Comparison of ENCODE assay signal across 1 cellular context in the genomic region with DNA sequence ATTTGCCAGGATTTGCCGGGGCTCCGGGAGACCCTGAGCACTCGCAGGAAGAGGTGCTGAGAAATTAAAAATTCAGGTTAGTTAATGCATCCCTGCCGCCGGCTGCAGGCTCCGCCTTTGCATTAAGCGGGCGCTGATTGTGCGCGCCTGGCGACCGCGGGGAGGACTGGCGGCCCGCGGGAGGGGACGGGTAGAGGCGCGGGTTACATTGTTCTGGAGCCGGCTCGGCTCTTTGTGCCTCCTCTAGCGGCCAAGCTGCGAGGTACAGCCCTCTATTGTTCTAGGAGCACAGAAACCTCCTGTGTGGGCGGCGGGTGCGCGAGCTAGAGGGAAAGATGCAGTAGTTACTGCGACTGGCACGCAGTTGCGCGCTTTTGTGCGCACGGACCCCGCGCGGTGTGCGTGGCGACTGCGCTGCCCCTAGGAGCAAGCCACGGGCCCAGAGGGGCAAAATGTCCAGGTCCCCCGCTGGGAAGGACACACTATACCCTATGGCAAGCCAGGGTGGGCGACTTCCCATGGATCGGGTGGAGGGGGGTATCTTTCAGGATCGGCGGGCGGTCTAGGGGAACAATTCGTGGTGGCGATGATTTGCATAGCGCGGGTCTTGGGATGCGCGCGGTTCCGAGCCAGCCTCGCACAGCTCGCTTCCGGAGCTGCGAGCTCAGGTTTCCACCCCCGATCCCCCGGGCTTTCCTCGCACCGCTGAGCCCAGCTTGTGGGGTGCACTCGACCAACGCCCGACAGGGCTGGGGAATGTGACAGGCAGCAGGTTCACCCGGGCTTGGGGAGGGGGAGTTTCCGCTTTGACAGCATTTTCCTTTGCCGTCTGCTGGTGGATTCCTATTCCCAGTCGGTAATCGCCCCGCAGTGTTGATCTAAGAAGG.
TF ChIP-seq lines count a peak whose summit lies in the region.

No MANE protein-coding gene starts in this region.

TF ChIP-seq in HepG2, 621 proteins besides CTCF, POLR2A, EP300 and RAD21 (continued from another document and continues in another):
- TF ChIP-seq ZNF318 (CRISPR knock-in tag; IDR thresholded peaks at IDR 0.05) (0 out of 2 replicates have a peak, but pooled peaks have one; percentile 21), SOX13 (IDR thresholded peaks at IDR 0.05) (peak; percentile 83), SOX13 (CRISPR knock-in tag; conservative IDR thresholded peaks at IDR 0.05 in 1 of 2, IDR thresholded peaks at IDR 0.05 in 1 of 2) (peak in 1 of 2 experiments; percentile 95; a peak in 2 of 4 replicates), ZBTB7B (CRISPR knock-in tag; IDR thresholded peaks at IDR 0.05) (no peak), KDM5B (CRISPR knock-in tag; IDR thresholded peaks at IDR 0.05; ENCODE audit: borderline replicate concordance) (peak; percentile 58; the same call in 1 of the 2 replicates), ASH2L (IDR thresholded peaks at IDR 0.05; ENCODE audit: insufficient read length, low read depth, low read length) (peak; percentile 72), ZNF362 (CRISPR knock-in tag; IDR thresholded peaks at IDR 0.05; ENCODE audit: borderline replicate concordance) (0 out of 2 replicates have a peak, but pooled peaks have one; percentile 17), SAP130 (CRISPR knock-in tag; IDR thresholded peaks at IDR 0.05; ENCODE audit: low read depth) (peak; percentile 67), ZNF577 (CRISPR knock-in tag; IDR thresholded peaks at IDR 0.05; ENCODE audit: borderline replicate concordance, low read depth) (no peak), ZNF891 (CRISPR knock-in tag; IDR thresholded peaks at IDR 0.05) (peak; percentile 14; the same call in 1 of the 2 replicates), ZNF572 (CRISPR knock-in tag; IDR thresholded peaks at IDR 0.05) (no peak), ZNF329 (CRISPR knock-in tag; IDR thresholded peaks at IDR 0.05; ENCODE audit: low read depth) (peak; percentile 56; the same call in 1 of the 2 replicates), IRX3 (CRISPR knock-in tag; IDR thresholded peaks at IDR 0.05; ENCODE audit: borderline replicate concordance, low read depth) (0 out of 2 replicates have a peak, but pooled peaks have one; percentile 57), HNF4A (CRISPR knock-in tag; IDR thresholded peaks at IDR 0.05) (peak; percentile 1; the same call in 1 of the 2 replicates), U2AF2 (IDR thresholded peaks at IDR 0.05; ENCODE audit: low read depth, low read length) (no peak), SP1 (IDR thresholded peaks at IDR 0.05) (no peak), SP1 (CRISPR knock-in tag; IDR thresholded peaks at IDR 0.05) (0 out of 2 replicates have a peak, but pooled peaks have one; percentile 24)
- TF ChIP-seq, protein P1, sequence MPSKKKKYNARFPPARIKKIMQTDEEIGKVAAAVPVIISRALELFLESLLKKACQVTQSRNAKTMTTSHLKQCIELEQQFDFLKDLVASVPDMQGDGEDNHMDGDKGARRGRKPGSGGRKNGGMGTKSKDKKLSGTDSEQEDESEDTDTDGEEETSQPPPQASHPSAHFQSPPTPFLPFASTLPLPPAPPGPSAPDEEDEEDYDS (CRISPR knock-in tag; IDR thresholded peaks at IDR 0.05): no peak; the same call in 1 of the 2 replicates
- TF ChIP-seq, protein P2, sequence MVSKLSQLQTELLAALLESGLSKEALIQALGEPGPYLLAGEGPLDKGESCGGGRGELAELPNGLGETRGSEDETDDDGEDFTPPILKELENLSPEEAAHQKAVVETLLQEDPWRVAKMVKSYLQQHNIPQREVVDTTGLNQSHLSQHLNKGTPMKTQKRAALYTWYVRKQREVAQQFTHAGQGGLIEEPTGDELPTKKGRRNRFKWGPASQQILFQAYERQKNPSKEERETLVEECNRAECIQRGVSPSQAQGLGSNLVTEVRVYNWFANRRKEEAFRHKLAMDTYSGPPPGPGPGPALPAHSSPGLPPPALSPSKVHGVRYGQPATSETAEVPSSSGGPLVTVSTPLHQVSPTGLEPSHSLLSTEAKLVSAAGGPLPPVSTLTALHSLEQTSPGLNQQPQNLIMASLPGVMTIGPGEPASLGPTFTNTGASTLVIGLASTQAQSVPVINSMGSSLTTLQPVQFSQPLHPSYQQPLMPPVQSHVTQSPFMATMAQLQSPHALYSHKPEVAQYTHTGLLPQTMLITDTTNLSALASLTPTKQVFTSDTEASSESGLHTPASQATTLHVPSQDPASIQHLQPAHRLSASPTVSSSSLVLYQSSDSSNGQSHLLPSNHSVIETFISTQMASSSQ (IDR thresholded peaks at IDR 0.05; ENCODE audit: low read depth): no peak
- TF ChIP-seq, protein P2 (CRISPR knock-in tag; IDR thresholded peaks at IDR 0.05; ENCODE audit: borderline replicate concordance): 0 out of 2 replicates have a peak, but pooled peaks have one; percentile 38
- TF ChIP-seq, protein P3, sequence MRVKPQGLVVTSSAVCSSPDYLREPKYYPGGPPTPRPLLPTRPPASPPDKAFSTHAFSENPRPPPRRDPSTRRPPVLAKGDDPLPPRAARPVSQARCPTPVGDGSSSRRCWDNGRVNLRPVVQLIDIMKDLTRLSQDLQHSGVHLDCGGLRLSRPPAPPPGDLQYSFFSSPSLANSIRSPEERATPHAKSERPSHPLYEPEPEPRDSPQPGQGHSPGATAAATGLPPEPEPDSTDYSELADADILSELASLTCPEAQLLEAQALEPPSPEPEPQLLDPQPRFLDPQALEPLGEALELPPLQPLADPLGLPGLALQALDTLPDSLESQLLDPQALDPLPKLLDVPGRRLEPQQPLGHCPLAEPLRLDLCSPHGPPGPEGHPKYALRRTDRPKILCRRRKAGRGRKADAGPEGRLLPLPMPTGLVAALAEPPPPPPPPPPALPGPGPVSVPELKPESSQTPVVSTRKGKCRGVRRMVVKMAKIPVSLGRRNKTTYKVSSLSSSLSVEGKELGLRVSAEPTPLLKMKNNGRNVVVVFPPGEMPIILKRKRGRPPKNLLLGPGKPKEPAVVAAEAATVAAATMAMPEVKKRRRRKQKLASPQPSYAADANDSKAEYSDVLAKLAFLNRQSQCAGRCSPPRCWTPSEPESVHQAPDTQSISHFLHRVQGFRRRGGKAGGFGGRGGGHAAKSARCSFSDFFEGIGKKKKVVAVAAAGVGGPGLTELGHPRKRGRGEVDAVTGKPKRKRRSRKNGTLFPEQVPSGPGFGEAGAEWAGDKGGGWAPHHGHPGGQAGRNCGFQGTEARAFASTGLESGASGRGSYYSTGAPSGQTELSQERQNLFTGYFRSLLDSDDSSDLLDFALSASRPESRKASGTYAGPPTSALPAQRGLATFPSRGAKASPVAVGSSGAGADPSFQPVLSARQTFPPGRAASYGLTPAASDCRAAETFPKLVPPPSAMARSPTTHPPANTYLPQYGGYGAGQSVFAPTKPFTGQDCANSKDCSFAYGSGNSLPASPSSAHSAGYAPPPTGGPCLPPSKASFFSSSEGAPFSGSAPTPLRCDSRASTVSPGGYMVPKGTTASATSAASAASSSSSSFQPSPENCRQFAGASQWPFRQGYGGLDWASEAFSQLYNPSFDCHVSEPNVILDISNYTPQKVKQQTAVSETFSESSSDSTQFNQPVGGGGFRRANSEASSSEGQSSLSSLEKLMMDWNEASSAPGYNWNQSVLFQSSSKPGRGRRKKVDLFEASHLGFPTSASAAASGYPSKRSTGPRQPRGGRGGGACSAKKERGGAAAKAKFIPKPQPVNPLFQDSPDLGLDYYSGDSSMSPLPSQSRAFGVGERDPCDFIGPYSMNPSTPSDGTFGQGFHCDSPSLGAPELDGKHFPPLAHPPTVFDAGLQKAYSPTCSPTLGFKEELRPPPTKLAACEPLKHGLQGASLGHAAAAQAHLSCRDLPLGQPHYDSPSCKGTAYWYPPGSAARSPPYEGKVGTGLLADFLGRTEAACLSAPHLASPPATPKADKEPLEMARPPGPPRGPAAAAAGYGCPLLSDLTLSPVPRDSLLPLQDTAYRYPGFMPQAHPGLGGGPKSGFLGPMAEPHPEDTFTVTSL (CRISPR knock-in tag; IDR thresholded peaks at IDR 0.05; ENCODE audit: borderline replicate concordance): 0 out of 2 replicates have a peak, but pooled peaks have one; percentile 42
- TF ChIP-seq, protein P4, sequence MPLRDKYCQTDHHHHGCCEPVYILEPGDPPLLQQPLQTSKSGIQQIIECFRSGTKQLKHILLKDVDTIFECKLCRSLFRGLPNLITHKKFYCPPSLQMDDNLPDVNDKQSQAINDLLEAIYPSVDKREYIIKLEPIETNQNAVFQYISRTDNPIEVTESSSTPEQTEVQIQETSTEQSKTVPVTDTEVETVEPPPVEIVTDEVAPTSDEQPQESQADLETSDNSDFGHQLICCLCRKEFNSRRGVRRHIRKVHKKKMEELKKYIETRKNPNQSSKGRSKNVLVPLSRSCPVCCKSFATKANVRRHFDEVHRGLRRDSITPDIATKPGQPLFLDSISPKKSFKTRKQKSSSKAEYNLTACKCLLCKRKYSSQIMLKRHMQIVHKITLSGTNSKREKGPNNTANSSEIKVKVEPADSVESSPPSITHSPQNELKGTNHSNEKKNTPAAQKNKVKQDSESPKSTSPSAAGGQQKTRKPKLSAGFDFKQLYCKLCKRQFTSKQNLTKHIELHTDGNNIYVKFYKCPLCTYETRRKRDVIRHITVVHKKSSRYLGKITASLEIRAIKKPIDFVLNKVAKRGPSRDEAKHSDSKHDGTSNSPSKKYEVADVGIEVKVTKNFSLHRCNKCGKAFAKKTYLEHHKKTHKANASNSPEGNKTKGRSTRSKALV (CRISPR knock-in tag; IDR thresholded peaks at IDR 0.05): peak; percentile 89; the same call in 1 of the 2 replicates
